ENCODE assay signal across 2 cellular contexts in genomic region chr15:100768501-100768931, GRCh38.
TF ChIP-seq lines count a peak whose summit lies in the region.

No MANE protein-coding gene starts in this region.

TF ChIP-seq in SK-N-SH, 30 proteins besides CTCF, POLR2A, EP300 and RAD21 (continued from another document):
- no peak for TF ChIP-seq IRF3 (IDR thresholded peaks at IDR 0.05; ENCODE audit: low read depth, low read length)
- no peak for TF ChIP-seq TAF1 (IDR thresholded peaks at IDR 0.05; ENCODE audit: borderline replicate concordance, low read depth, low read length)
- no peak for TF ChIP-seq TEAD4 (IDR thresholded peaks at IDR 0.05; ENCODE audit: borderline replicate concordance, insufficient read depth)
- TF ChIP-seq MEF2A (IDR thresholded peaks at IDR 0.05; ENCODE audit: borderline replicate concordance, low read depth): no peak
- TF ChIP-seq, protein P1, sequence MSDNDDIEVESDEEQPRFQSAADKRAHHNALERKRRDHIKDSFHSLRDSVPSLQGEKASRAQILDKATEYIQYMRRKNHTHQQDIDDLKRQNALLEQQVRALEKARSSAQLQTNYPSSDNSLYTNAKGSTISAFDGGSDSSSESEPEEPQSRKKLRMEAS (IDR thresholded peaks at IDR 0.05; ENCODE audit: low read depth): no peak

TF ChIP-seq in WTC11, 78 proteins besides CTCF, POLR2A, EP300 and RAD21 (continued from another document):
- TF ChIP-seq, protein P2, sequence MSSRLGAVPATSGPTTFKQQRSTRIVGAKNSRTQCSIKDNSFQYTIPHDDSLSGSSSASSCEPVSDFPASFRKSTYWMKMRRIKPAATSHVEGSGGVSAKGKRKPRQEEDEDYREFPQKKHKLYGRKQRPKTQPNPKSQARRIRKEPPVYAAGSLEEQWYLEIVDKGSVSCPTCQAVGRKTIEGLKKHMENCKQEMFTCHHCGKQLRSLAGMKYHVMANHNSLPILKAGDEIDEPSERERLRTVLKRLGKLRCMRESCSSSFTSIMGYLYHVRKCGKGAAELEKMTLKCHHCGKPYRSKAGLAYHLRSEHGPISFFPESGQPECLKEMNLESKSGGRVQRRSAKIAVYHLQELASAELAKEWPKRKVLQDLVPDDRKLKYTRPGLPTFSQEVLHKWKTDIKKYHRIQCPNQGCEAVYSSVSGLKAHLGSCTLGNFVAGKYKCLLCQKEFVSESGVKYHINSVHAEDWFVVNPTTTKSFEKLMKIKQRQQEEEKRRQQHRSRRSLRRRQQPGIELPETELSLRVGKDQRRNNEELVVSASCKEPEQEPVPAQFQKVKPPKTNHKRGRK (CRISPR knock-in tag; IDR thresholded peaks at IDR 0.05; ENCODE audit: borderline replicate concordance): no peak
- no peak for TF ChIP-seq SOX15 (CRISPR knock-in tag; IDR thresholded peaks at IDR 0.05)
- TF ChIP-seq ZNF416 (CRISPR knock-in tag; IDR thresholded peaks at IDR 0.05): no peak
- no peak for TF ChIP-seq NR3C1 (CRISPR knock-in tag; conservative IDR thresholded peaks at IDR 0.05; ENCODE audit: low read depth)
TF ChIP-seq in WTC11: peak in this region for 0.
